ENCODE assay signal across 22 cellular contexts in genomic region chr3:118304557-118304956, GRCh38.
"Had no signal": no experiment of that assay in that cellular context is flagged by ENCODE, and none has a peak within 500 bp of the region (broad histone marks: within the 10 kb centered on the region; RNA-seq: fewer than 3 reads in every experiment).

No MANE protein-coding gene starts in this region.

- DNase-seq: cerebellar nuclear complex; colonic mucosa; cortex of kidney; effector CD8-positive, alpha-beta T cell; effector memory CD8-positive, alpha-beta T cell; endodermal cell; erythroblast; esophagus squamous epithelium; foreskin fibroblast; foreskin melanocyte; gastrocnemius medialis; glutamatergic neuron; head of caudate nucleus; heart right ventricle; hippocampal formation; left cardiac atrium; left ventricle myocardium inferior; mammary epithelial cell; mucosa of descending colon had no signal

- H3K27ac ChIP-seq: colonic mucosa, epithelial cell of prostate, esophagus squamous epithelium, gastrocnemius medialis, heart right ventricle, left ventricle myocardium inferior had no signal

- ATAC-seq: effector memory CD8-positive, alpha-beta T cell; esophagus mucosa; gastrocnemius medialis; heart right ventricle; left cardiac atrium; mucosa of descending colon had no signal

- H3K4me1 ChIP-seq: colonic mucosa, esophagus squamous epithelium, gastrocnemius medialis, heart right ventricle, left ventricle myocardium inferior had no signal

- H3K36me3 ChIP-seq: colonic mucosa, esophagus squamous epithelium, gastrocnemius medialis, heart right ventricle, left ventricle myocardium inferior had no signal

- H3K9me3 ChIP-seq: colonic mucosa, esophagus squamous epithelium, gastrocnemius medialis, left ventricle myocardium inferior had no signal

- H3K4me3 ChIP-seq: colonic mucosa, esophagus squamous epithelium, gastrocnemius medialis, heart right ventricle, left ventricle myocardium inferior, lung, mucosa of descending colon had no signal

- H3K27me3 ChIP-seq: colonic mucosa, gastrocnemius medialis, heart right ventricle had no signal
